In the genomic region with DNA sequence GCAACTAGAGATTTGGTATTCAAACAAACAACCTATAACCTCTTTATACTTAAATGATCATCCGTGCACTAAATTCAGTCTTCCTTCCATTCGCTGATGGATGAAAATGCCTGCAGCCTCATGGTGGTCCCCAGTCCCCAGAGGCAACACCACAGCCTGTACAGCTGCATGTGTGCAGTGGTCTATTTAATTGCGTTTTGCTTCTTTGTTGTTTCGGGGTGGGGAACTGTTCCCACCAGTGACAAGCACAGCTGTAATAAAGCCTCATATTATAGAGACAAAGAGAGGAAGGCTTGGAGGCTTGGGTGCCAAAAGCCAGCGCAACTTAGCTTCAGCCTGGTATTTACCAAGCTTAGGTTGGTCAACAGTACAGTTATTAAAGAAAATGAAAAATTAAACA, we compare ENCODE assay signal across 11 cellular contexts. TPM values are rescaled to one million over a fixed set of nuclear protein-coding genes. Genes with fewer than 3 reads are reported as not detected.
A peak's percentile ranks its signal among the peaks of the same experiment; 100 is the strongest.
DNase-seq lines count a peak whose midpoint lies in the region; ATAC-seq and TF ChIP-seq lines count a peak whose summit lies in the region.
"Had no signal": no experiment of that assay in that cellular context is flagged by ENCODE, and none has a peak within 500 bp of the region (broad histone marks: within the 10 kb centered on the region; RNA-seq: fewer than 3 reads in every experiment).

No MANE protein-coding gene starts in this region.

- H3F3A ChIP-seq in GM23338 (replicated peaks; ENCODE audit: low read depth): 0 out of 2 replicates have a peak, but pooled peaks cover 8% of the 10 kb centered on the region

- TF ChIP-seq POLR2A in spleen (IDR thresholded peaks at IDR 0.05): no peak

- peak overlapping the region; percentile 26; the same call in 1 of the 2 replicates for H3K4me3 ChIP-seq in GM23338
- H3K4me3 ChIP-seq in NT2/D1 (ENCODE audit: insufficient read length, low read depth): no peak overlapping the region
- H3K4me3 ChIP-seq in iPS-18a (ENCODE audit: low read length): peak overlapping the region; percentile 26
- H3K4me3 ChIP-seq in spleen: peak overlapping the region in 3 of 8 donors; percentile 16 to 76 (median 21)

- H3K27me3 ChIP-seq in GM23338 (ENCODE audit: insufficient read depth) (no peaks in the 10 kb centered on the region), NT2/D1 (ENCODE audit: insufficient read depth, insufficient read length) (no peaks in the 10 kb centered on the region), iPS-18a (ENCODE audit: control insufficient read depth, insufficient read depth, low read length) (no peaks in the 10 kb centered on the region), spleen (replicated peaks in 1 of 7) (no peaks in the 10 kb centered on the region)

- TF ChIP-seq CTCF in GM23338 (conservative IDR thresholded peaks at IDR 0.05; ENCODE audit: low read depth in 2 of 2) (no peak), spleen (IDR thresholded peaks at IDR 0.05 in 8 of 11, conservative IDR thresholded peaks at IDR 0.05 in 3 of 11) (no peak)

- peaks cover 54% of the 10 kb centered on the region for H3K4me1 Mint-ChIP-seq in GM23338

- no peaks in the 10 kb centered on the region for H3K79me2 ChIP-seq in GM23338 (replicated peaks; ENCODE audit: insufficient read depth)

- DNase-seq in GM23338 (ENCODE audit: low spot score) (no peak), NT2/D1 (ENCODE audit: low read depth, low spot score) (no peak), spleen (no peak), RKO (ENCODE audit: low spot score) (no peak), cerebellum (ENCODE audit: low spot score) (no peak)
- DNase-seq: activated naive CD8-positive, alpha-beta T cell treated with anti-CD3 and anti-CD28 coated beads, Interleukin-2, amount 50 U/mL, for 24 hours; stimulated activated CD4-positive, alpha-beta T cell treated with anti-CD3 and anti-CD28 coated beads, Interleukin-4, amount 100 ng/mL, for 24 hours had no signal

- H3K27ac Mint-ChIP-seq in GM23338: peak overlapping the region; percentile 36; the same call in 1 of the 2 replicates

- H3K36me3 ChIP-seq in GM23338 (ENCODE audit: insufficient read depth): no peaks in the 10 kb centered on the region
- H3K36me3 ChIP-seq in NT2/D1 (ENCODE audit: insufficient read depth, insufficient read length, low read length): no peaks in the 10 kb centered on the region
- no peaks in the 10 kb centered on the region for H3K36me3 ChIP-seq in iPS-18a (ENCODE audit: control insufficient read depth, low read depth, low read length)
- H3K36me3 ChIP-seq in spleen: no peaks in the 10 kb centered on the region

- H3K27ac ChIP-seq in GM23338 (ENCODE audit: low read depth) (peak overlapping the region; percentile 94), iPS-18a (ENCODE audit: low read length) (peak overlapping the region; percentile 63), spleen (peak overlapping the region in 5 of 8 donors; percentile 88 to 97 (median 96))

- H3K9ac ChIP-seq in NT2/D1 (ENCODE audit: insufficient read length, low read depth) (peak overlapping the region; percentile 62), iPS-18a (ENCODE audit: low read length) (peak overlapping the region; percentile 53)

- H4K20me1 ChIP-seq in GM23338 (replicated peaks; ENCODE audit: insufficient read depth): no peaks in the 10 kb centered on the region

- peak overlapping the region; percentile 30; the same call in 1 of the 2 replicates for H2AFZ ChIP-seq in GM23338

- no peaks in the 10 kb centered on the region for H3K9me3 Mint-ChIP-seq in GM23338
- H3K9me3 Mint-ChIP-seq: activated naive CD8-positive, alpha-beta T cell treated with anti-CD3 and anti-CD28 coated beads, Interleukin-2, amount 50 U/mL, for 24 hours had no signal

- 57 to 79% (median 73%) methylated on average over 5 of the region's 5 CpGs for WGBS in spleen, 5 donors

- intact Hi-C loops in spleen (cut with DNase I; ENCODE audit: low total_unique reads): no loop called here

- H3K9me2 ChIP-seq in GM23338 (ENCODE audit: insufficient read depth): peaks cover 4% of the 10 kb centered on the region; the same call in 1 of the 2 replicates

- H3K9me3 ChIP-seq in NT2/D1 (ENCODE audit: insufficient read depth, low read length): no peaks in the 10 kb centered on the region
- no peaks in the 10 kb centered on the region for H3K9me3 ChIP-seq in iPS-18a (ENCODE audit: control insufficient read depth, low read depth, low read length)
- no peaks in the 10 kb centered on the region for H3K9me3 ChIP-seq in spleen

- ATAC-seq in GM23338 (no peak), HG03354 (IDR thresholded peaks at IDR 0.05; ENCODE audit: poor library complexity, severe bottlenecking, unreplicated experiment) (no peak), GM21717 (IDR thresholded peaks at IDR 0.05; ENCODE audit: unreplicated experiment) (no peak)
- ATAC-seq: activated naive CD8-positive, alpha-beta T cell treated with anti-CD3 and anti-CD28 coated beads, Interleukin-2, amount 50 U/mL, for 24 hours had no signal

- H3K27me3 Mint-ChIP-seq in GM23338 (ENCODE audit: insufficient read depth, low read depth, poor library complexity): peaks cover 15% of the 10 kb centered on the region
- H3K27me3 Mint-ChIP-seq: activated naive CD8-positive, alpha-beta T cell treated with anti-CD3 and anti-CD28 coated beads, Interleukin-2, amount 50 U/mL, for 24 hours had no signal

- peak overlapping the region; percentile 56 for H3K4me2 ChIP-seq in GM23338

- peaks cover 44% of the 10 kb centered on the region for H3K4me1 ChIP-seq in GM23338 (ENCODE audit: insufficient read depth)
- peaks cover 34% of the 10 kb centered on the region for H3K4me1 ChIP-seq in NT2/D1 (ENCODE audit: insufficient read depth, insufficient read length)
- H3K4me1 ChIP-seq in iPS-18a (ENCODE audit: control insufficient read depth, low read depth, low read length): peaks cover 36% of the 10 kb centered on the region
- peaks cover 49 to 100% (median 92%) of the 10 kb centered on the region in 6 donors for H3K4me1 ChIP-seq in spleen

- no peak overlapping the region for H3K4me3 Mint-ChIP-seq in GM23338

- no peaks in the 10 kb centered on the region for H3K36me3 Mint-ChIP-seq in GM23338 (ENCODE audit: low read depth)

TF ChIP-seq in GM23338, 12 proteins besides CTCF, POLR2A, EP300 and RAD21 (continues in another document):
- no peak for TF ChIP-seq EZH2phosphoT487 (IDR thresholded peaks at IDR 0.05; ENCODE audit: unreplicated experiment)
- TF ChIP-seq CREB1 (CRISPR knock-in tag; IDR thresholded peaks at IDR 0.05; ENCODE audit: low read depth): no peak
- TF ChIP-seq ZNF114 (CRISPR knock-in tag; IDR thresholded peaks at IDR 0.05): no peak

RNA-seq across cellular contexts. Expression of gene SELPLG, which starts 3.9 kb away (rescaled TPM):
- total RNA-seq in GM23338 (2014; rRNA removed; shearing (Covaris generic)): 0.56 TPM in 1 of 2 replicates, not detected in the other
- 0.16 TPM in 1 of 2 replicates, not detected in the other for polyA plus RNA-seq in GM23338 (2016; fragmentation: Nextera tagmentation; extraction: Ambion mirVana)
- 100 to 1,000 TPM in 3 of 7 donors, 10 to 100 TPM in 4; 68.4 to 220 (median 91.7) TPM for total RNA-seq in spleen
- polyA plus RNA-seq in spleen: 10 to 100 TPM; 23.6 to 30.9 (median 23.7) TPM
- 1.2 TPM for total RNA-seq in cerebellum
- total RNA-seq: progenitor cell of endocrine pancreas had no signal

RNA-seq across cellular contexts. Expression of gene TMEM119, which starts 39.7 kb away (rescaled TPM):
- total RNA-seq in GM23338 (2014; rRNA removed; shearing (Covaris generic)): 0.07 and 0.35 TPM in 2 replicates
- 0.06 TPM in 1 of 2 replicates, not detected in the other for polyA plus RNA-seq in GM23338 (2016; fragmentation: Nextera tagmentation; extraction: Ambion mirVana)
- total RNA-seq in spleen: 10 to 100 TPM in 5 of 7 donors, 1 to 10 TPM in 2; 8.8 to 23.8 (median 14.1) TPM
- 10 to 100 TPM; 17.7 to 50.0 (median 34.8) TPM for polyA plus RNA-seq in spleen
- total RNA-seq in cerebellum: 1.1 TPM
- total RNA-seq: progenitor cell of endocrine pancreas had no signal

Comparison
In these comparisons a context has a peak if more than half of its experiments do, and no peak if none do; other contexts are left out.
1. RNA of gene SELPLG, which starts 3.9 kb away (total RNA-seq): 68.4 to 220 TPM in spleen; 1.2 TPM in cerebellum (single experiment) and 0.56 TPM in GM23338; every median in the first group is over 10 times any median in the second.
2. Peak in every context shown above with its lines, with median percentiles within 50 percentile points of each other: H3K27ac ChIP-seq.